1 cellular context compared by ENCODE assay signal in the genomic region with DNA sequence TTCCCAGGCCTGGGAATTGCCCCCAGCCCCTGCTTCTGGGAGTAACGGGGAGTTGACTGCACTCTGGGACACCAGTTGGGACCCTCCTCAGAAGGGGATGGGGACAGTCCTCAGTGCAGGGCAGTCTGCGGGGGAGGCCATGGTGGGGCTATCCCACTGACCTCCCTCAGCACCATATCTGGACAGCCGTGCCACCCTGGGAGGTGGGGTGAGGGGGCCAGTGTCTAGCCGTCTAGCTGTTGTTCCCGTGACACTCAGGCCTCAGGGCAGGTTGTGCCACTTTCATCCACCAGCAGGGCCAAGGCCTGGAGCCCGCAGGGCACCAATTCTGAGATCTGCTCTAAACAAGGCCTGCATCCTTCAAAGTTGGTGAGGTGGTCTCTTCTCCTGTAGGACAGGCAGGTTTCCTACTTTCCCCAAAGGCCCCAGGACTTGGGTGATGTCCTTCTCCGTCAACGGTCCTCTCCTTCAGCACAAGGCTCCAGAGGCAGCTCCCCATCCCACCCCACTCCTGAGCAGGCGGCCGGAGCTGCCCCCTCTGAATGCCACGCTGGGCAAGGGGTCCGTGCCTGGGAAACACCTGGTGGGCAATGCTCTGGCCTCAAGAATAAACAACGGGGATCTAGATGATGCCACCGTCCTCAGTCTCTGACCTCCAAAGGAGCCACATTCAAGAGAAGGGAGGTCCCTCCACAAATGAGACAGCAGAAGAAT.
TF ChIP-seq lines count a peak whose summit lies in the region.

No MANE protein-coding gene starts in this region.

TF ChIP-seq in K562, 482 proteins besides CTCF, POLR2A, EP300 and RAD21 (continued from another document):
- TF ChIP-seq, protein P1, sequence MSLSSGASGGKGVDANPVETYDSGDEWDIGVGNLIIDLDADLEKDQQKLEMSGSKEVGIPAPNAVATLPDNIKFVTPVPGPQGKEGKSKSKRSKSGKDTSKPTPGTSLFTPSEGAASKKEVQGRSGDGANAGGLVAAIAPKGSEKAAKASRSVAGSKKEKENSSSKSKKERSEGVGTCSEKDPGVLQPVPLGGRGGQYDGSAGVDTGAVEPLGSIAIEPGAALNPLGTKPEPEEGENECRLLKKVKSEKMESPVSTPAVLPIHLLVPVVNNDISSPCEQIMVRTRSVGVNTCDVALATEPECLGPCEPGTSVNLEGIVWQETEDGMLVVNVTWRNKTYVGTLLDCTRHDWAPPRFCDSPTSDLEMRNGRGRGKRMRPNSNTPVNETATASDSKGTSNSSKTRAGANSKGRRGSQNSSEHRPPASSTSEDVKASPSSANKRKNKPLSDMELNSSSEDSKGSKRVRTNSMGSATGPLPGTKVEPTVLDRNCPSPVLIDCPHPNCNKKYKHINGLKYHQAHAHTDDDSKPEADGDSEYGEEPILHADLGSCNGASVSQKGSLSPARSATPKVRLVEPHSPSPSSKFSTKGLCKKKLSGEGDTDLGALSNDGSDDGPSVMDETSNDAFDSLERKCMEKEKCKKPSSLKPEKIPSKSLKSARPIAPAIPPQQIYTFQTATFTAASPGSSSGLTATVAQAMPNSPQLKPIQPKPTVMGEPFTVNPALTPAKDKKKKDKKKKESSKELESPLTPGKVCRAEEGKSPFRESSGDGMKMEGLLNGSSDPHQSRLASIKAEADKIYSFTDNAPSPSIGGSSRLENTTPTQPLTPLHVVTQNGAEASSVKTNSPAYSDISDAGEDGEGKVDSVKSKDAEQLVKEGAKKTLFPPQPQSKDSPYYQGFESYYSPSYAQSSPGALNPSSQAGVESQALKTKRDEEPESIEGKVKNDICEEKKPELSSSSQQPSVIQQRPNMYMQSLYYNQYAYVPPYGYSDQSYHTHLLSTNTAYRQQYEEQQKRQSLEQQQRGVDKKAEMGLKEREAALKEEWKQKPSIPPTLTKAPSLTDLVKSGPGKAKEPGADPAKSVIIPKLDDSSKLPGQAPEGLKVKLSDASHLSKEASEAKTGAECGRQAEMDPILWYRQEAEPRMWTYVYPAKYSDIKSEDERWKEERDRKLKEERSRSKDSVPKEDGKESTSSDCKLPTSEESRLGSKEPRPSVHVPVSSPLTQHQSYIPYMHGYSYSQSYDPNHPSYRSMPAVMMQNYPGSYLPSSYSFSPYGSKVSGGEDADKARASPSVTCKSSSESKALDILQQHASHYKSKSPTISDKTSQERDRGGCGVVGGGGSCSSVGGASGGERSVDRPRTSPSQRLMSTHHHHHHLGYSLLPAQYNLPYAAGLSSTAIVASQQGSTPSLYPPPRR (CRISPR knock-in tag; IDR thresholded peaks at IDR 0.05; ENCODE audit: borderline replicate concordance): no peak
- TF ChIP-seq, protein P2, sequence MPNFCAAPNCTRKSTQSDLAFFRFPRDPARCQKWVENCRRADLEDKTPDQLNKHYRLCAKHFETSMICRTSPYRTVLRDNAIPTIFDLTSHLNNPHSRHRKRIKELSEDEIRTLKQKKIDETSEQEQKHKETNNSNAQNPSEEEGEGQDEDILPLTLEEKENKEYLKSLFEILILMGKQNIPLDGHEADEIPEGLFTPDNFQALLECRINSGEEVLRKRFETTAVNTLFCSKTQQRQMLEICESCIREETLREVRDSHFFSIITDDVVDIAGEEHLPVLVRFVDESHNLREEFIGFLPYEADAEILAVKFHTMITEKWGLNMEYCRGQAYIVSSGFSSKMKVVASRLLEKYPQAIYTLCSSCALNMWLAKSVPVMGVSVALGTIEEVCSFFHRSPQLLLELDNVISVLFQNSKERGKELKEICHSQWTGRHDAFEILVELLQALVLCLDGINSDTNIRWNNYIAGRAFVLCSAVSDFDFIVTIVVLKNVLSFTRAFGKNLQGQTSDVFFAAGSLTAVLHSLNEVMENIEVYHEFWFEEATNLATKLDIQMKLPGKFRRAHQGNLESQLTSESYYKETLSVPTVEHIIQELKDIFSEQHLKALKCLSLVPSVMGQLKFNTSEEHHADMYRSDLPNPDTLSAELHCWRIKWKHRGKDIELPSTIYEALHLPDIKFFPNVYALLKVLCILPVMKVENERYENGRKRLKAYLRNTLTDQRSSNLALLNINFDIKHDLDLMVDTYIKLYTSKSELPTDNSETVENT (CRISPR knock-in tag; IDR thresholded peaks at IDR 0.05): no peak
- no peak for TF ChIP-seq ADNP (tag; IDR thresholded peaks at IDR 0.05)
- TF ChIP-seq ZNF311 (CRISPR knock-in tag; IDR thresholded peaks at IDR 0.05): 0 out of 2 replicates have a peak, but pooled peaks have one; percentile 28
- peak; percentile 37; the same call in 1 of the 2 replicates for TF ChIP-seq RBFOX2 (IDR thresholded peaks at IDR 0.05; ENCODE audit: low read depth, low read length)
- TF ChIP-seq BRCA1 (IDR thresholded peaks at IDR 0.05): no peak
- TF ChIP-seq BRCA1 (CRISPR knock-in tag; IDR thresholded peaks at IDR 0.05): no peak
- no peak for TF ChIP-seq ZNF239 (CRISPR knock-in tag; IDR thresholded peaks at IDR 0.05)
- TF ChIP-seq NCOA1 (IDR thresholded peaks at IDR 0.05; ENCODE audit: low read depth): no peak
- TF ChIP-seq, protein P3, sequence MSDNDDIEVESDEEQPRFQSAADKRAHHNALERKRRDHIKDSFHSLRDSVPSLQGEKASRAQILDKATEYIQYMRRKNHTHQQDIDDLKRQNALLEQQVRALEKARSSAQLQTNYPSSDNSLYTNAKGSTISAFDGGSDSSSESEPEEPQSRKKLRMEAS (CRISPR knock-in tag; IDR thresholded peaks at IDR 0.05): 0 out of 2 replicates have a peak, but pooled peaks have one; percentile 5
- TF ChIP-seq SIX5 (IDR thresholded peaks at IDR 0.05; ENCODE audit: borderline replicate concordance in 1 of 2, insufficient read depth in 1 of 2, low read depth in 1 of 2, low read length in 2 of 2): no peak
- TF ChIP-seq ZNF347 (CRISPR knock-in tag; IDR thresholded peaks at IDR 0.05; ENCODE audit: low read depth): no peak
- no peak for TF ChIP-seq TEAD4 (IDR thresholded peaks at IDR 0.05; ENCODE audit: low read length)
- TF ChIP-seq TEAD4 (CRISPR knock-in tag; IDR thresholded peaks at IDR 0.05; ENCODE audit: borderline replicate concordance): no peak
- TF ChIP-seq MAZ (CRISPR knock-in tag; conservative IDR thresholded peaks at IDR 0.05 in 1 of 2, IDR thresholded peaks at IDR 0.05 in 1 of 2): no peak
